7 cellular contexts compared by ENCODE assay signal in the genomic region with DNA sequence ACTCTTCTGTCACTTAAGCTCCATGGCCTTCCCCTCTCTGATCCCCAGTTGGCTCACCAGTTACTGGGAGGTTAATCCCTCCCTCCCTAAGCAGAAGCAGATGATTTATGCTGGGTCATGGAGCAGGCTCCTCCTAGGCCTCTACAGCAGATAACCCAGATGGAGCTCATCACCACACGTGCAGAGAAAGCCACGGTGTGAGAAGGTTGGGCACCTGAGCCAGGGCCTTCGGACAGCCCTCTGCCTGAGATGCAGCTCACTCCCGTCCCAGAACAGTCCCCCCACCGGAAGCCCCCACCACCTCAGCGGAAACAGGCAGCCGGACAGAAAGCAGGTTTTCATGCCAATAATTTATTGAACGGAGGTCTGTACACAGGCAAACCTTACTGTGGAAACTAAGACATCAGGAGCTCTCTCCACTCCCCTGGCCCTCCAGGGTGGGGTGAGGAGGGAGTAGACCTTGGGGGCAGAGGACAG. TPM values are rescaled to one million over a fixed set of nuclear protein-coding genes. Genes with fewer than 3 reads are reported as not detected.
A peak's percentile ranks its signal among the peaks of the same experiment; 100 is the strongest.
DNase-seq lines count a peak whose midpoint lies in the region; TF ChIP-seq lines count a peak whose summit lies in the region.
"Had no signal": no experiment of that assay in that cellular context is flagged by ENCODE, and none has a peak within 500 bp of the region (broad histone marks: within the 10 kb centered on the region; RNA-seq: fewer than 3 reads in every experiment).

No MANE protein-coding gene starts in this region.

- DNase-seq in AG08396 (ENCODE audit: low spot score): peak; percentile 48
- DNase-seq in OCI-M1 (lab: John Stamatoyannopoulos, UW): peak; percentile 61
- DNase-seq in esophagus muscularis mucosa (ENCODE audit: extremely low spot score): no peak
- DNase-seq in NCI-H2227 treated with DMSO at 0.1 percent for 48 hours (lab: John Stamatoyannopoulos, UW): no peak
- DNase-seq in stimulated activated CD4-positive, alpha-beta T cell treated with anti-CD3 and anti-CD28 coated beads, Interleukin-4, amount 100 ng/mL, for 1 hour: no peak
- no peak for DNase-seq in GM19238 (ENCODE audit: insufficient read length, low spot score)
- DNase-seq: NCI-H2081 treated with DMSO at 0.1 percent for 48 hours had no signal

- 27% methylated on average over 7 of the region's 8 CpGs for WGBS in esophagus muscularis mucosa

- H3K27me3 ChIP-seq in esophagus muscularis mucosa: no peaks in the 10 kb centered on the region

- peak overlapping the region in 3 of 4 donors; percentile 7 to 26 (median 24) for H3K27ac ChIP-seq in esophagus muscularis mucosa (replicated peaks in 1 of 4)

- intact Hi-C loops in esophagus muscularis mucosa (cut with DNase I): no loop called here

- peaks cover 76 to 100% (median 100%) of the 10 kb centered on the region in 4 donors for H3K36me3 ChIP-seq in esophagus muscularis mucosa

- peaks cover 3 to 17% (median 14%) of the 10 kb centered on the region in 4 donors for H3K4me1 ChIP-seq in esophagus muscularis mucosa

- no peak overlapping the region for H3K4me3 ChIP-seq in esophagus muscularis mucosa

- TF ChIP-seq POLR2A in esophagus muscularis mucosa (IDR thresholded peaks at IDR 0.05; ENCODE audit: low read depth): no peak

- H3K9me3 ChIP-seq in esophagus muscularis mucosa: no peaks in the 10 kb centered on the region

- no peak for TF ChIP-seq CTCF in esophagus muscularis mucosa (IDR thresholded peaks at IDR 0.05)

- TF ChIP-seq EP300 in esophagus muscularis mucosa (IDR thresholded peaks at IDR 0.05): no peak

RNA-seq across cellular contexts. Expression of gene ZNF526, which starts 9.8 kb away (rescaled TPM):
- total RNA-seq in esophagus muscularis mucosa: 1 to 10 TPM; 4.3 to 8.6 (median 7.1) TPM

RNA-seq across cellular contexts. Expression of gene DEDD2, which starts 12.4 kb away (rescaled TPM):
- 10 to 100 TPM; 22.0 to 42.1 (median 31.2) TPM for total RNA-seq in esophagus muscularis mucosa

RNA-seq across cellular contexts. Expression of gene GSK3A, which starts 12.5 kb away (rescaled TPM):
- 10 to 100 TPM; 33.8 to 46.1 (median 41.8) TPM for total RNA-seq in esophagus muscularis mucosa

RNA-seq across cellular contexts. Expression of gene ERF, which starts 25.0 kb away (rescaled TPM):
- total RNA-seq in esophagus muscularis mucosa: 10 to 100 TPM; 16.6 to 38.8 (median 35.5) TPM

RNA-seq across cellular contexts. Expression of gene CIC, which starts 39.2 kb away (rescaled TPM):
- 10 to 100 TPM; 37.8 to 74.2 (median 56.3) TPM for total RNA-seq in esophagus muscularis mucosa

Comparison
In these comparisons a context has a peak if more than half of its experiments do, and no peak if none do; other contexts are left out.
1. DNase-seq: peak in AG08396 (single experiment) and OCI-M1 (single experiment); none in esophagus muscularis mucosa (single experiment), NCI-H2227 treated with DMSO at 0.1 percent for 48 hours (single experiment), stimulated activated CD4-positive, alpha-beta T cell treated with anti-CD3 and anti-CD28 coated beads, Interleukin-4, amount 100 ng/mL, for 1 hour (single experiment) and GM19238 (single experiment).